In the genomic region with DNA sequence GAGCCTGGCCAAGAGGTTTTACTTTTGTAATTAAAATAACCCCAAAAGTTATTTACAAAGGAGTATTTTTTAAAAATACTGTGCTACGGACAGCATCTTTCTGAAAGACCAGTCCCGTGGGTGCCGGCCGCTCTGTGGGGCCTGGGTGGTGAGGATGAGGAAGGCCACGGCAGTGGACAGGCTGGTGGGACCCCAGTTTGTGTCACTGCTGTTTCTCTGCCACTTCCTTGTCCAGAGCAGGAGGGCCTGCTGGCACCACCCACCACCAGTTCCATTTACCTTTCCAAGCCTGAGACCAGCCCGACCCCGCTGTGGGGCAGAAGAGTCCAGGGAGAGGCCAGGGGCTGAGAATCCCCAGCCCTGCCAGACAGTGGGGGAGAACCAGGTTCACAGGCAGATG, we compare ENCODE assay signal across 19 cellular contexts. TPM values are rescaled to one million over a fixed set of nuclear protein-coding genes. Genes with fewer than 3 reads are reported as not detected.
DNase-seq lines count a peak whose midpoint lies in the region; ATAC-seq and TF ChIP-seq lines count a peak whose summit lies in the region.
"Had no signal": no experiment of that assay in that cellular context is flagged by ENCODE, and none has a peak within 500 bp of the region (broad histone marks: within the 10 kb centered on the region; RNA-seq: fewer than 3 reads in every experiment).

No MANE protein-coding gene starts in this region.

- H3K27me3 ChIP-seq in heart left ventricle (no peaks in the 10 kb centered on the region), right cardiac atrium (ENCODE audit: control insufficient read depth, insufficient read depth) (no peaks in the 10 kb centered on the region), PC-3 (ENCODE audit: low read length) (no peaks in the 10 kb centered on the region)

- H3K36me3 ChIP-seq in heart left ventricle: peaks cover 3 to 92% (median 62%) of the 10 kb centered on the region in 9 donors
- peaks cover 68% of the 10 kb centered on the region for H3K36me3 ChIP-seq in PC-3 (ENCODE audit: low read depth, low read length)

- no peaks in the 10 kb centered on the region for H3K9me2 ChIP-seq in PC-3 (replicated peaks; ENCODE audit: low read length)

- TF ChIP-seq POLR2A in heart left ventricle (IDR thresholded peaks at IDR 0.05): no peak

- no peak overlapping the region for H3K4me2 ChIP-seq in PC-3 (ENCODE audit: low read length)

- H2AFZ ChIP-seq in PC-3 (ENCODE audit: low read length): no peak overlapping the region

- H3K79me2 ChIP-seq in PC-3 (ENCODE audit: low read length): peaks cover 70% of the 10 kb centered on the region

- WGBS in heart left ventricle, 4 donors: 88 to 93% (median 91%) methylated on average over 5 to 7 of the region's 7 CpGs
- 95% methylated on average over 7 of the region's 7 CpGs for WGBS in right cardiac atrium

- H3K4me1 ChIP-seq in heart left ventricle (peaks cover 0 to 62% (median 33%) of the 10 kb centered on the region in 12 donors), right cardiac atrium (ENCODE audit: control insufficient read depth, insufficient read depth, low read length) (peaks cover 8% of the 10 kb centered on the region), PC-3 (ENCODE audit: insufficient read depth, low read length) (peaks cover 24% of the 10 kb centered on the region)

- peaks cover 13% of the 10 kb centered on the region; the same call in 1 of the 2 replicates for H4K20me1 ChIP-seq in PC-3 (ENCODE audit: low read length)

- H3F3A ChIP-seq in PC-3 (ENCODE audit: low read length, unreplicated experiment): peaks cover 5% of the 10 kb centered on the region

- CTCF ChIA-PET in PC-3 (lab: Charles Lee): no interaction called here

- no peak overlapping the region for H3K4me3 ChIP-seq in heart left ventricle
- no peak overlapping the region for H3K4me3 ChIP-seq in right cardiac atrium (ENCODE audit: low read length)
- H3K4me3 ChIP-seq in PC-3 (ENCODE audit: low read length): no peak overlapping the region

- POLR2A ChIA-PET in PC-3 (lab: Charles Lee; ENCODE audit: unreplicated experiment): no interaction called here

- H3K27ac ChIP-seq in heart left ventricle (peak overlapping the region in 10 of 12 donors; percentile 36 to 82 (median 60)), right cardiac atrium (ENCODE audit: low read length) (peak overlapping the region; percentile 46), PC-3 (ENCODE audit: low read length) (no peak overlapping the region)

- ATAC-seq in heart left ventricle: no peak
- ATAC-seq in left cardiac atrium: no peak
- no peak for ATAC-seq in right cardiac atrium
- no peak for ATAC-seq in PC-3
- ATAC-seq in GM21515 (IDR thresholded peaks at IDR 0.05; ENCODE audit: unreplicated experiment): no peak
- ATAC-seq: CD8-positive, alpha-beta T cell had no signal

- no peaks in the 10 kb centered on the region for H3K9me3 ChIP-seq in heart left ventricle
- no peaks in the 10 kb centered on the region for H3K9me3 ChIP-seq in right cardiac atrium (ENCODE audit: control insufficient read depth, low read length)
- H3K9me3 ChIP-seq in PC-3 (ENCODE audit: low read length): no peaks in the 10 kb centered on the region

- TF ChIP-seq CTCF in heart left ventricle (IDR thresholded peaks at IDR 0.05) (no peak), PC-3 (conservative IDR thresholded peaks at IDR 0.05; ENCODE audit: low read depth, low read length) (no peak)

- DNase-seq in heart left ventricle (no peak), left cardiac atrium (no peak), right cardiac atrium (peak in 1 of 3 donors; percentile 35), posterior vena cava (ENCODE audit: low spot score) (peak; percentile 45), PC-3 (no peak), NCI-H2227 (lab: John Stamatoyannopoulos, UW; ENCODE audit: unreplicated experiment) (no peak)
- DNase-seq in stimulated activated CD4-positive, alpha-beta T cell treated with anti-CD3 and anti-CD28 coated beads, Interleukin-12 subunit alpha, Interleukin-12 subunit beta, amount 100 ng/mL, for 4 hours: no peak
- DNase-seq: CD8-positive, alpha-beta T cell; DMS79; HCEC 1CT; NCI-H1417; NCI-H1930; NCI-H2171; NCI-H446 treated with DMSO at 0.1 percent for 48 hours; NCI-H748 treated with DMSO at 0.1 percent for 48 hours; OCI-M1; RPMI8226 had no signal

- intact Hi-C loops in heart left ventricle (cut with DNase I) (no loop called here), left cardiac atrium (cut with DNase I) (no loop called here), right cardiac atrium (cut with DNase I) (no loop called here), posterior vena cava (cut with DNase I) (no loop called here), PC-3 (cut with micrococcal nuclease) (no loop called here)

- no TSS peak for BruUV-seq in PC-3 (replicated peaks; lab: Mats Ljungman, UMichigan)

- no peak overlapping the region for H3K9ac ChIP-seq in PC-3 (ENCODE audit: low read length)

RNA-seq across cellular contexts. Expression of gene ELAVL1, which starts 23.8 kb away (rescaled TPM):
- total RNA-seq in heart left ventricle: 10 to 100 TPM; 31.4 to 62.0 (median 53.4) TPM
- 10 to 100 TPM in 1 of 2 donors, 1 to 10 TPM in 1; 9.8 to 38.9 TPM for polyA plus RNA-seq in heart left ventricle
- 10 to 100 TPM; 51.6 to 68.3 TPM for total RNA-seq in left cardiac atrium
- total RNA-seq in right cardiac atrium: 10 to 100 TPM; 55.4 to 67.5 (median 64.6) TPM
- 28.4 TPM for polyA plus RNA-seq in right cardiac atrium
- total RNA-seq in posterior vena cava: 10 to 100 TPM; 49.9 to 50.7 TPM
- 87.2 and 111 TPM in 2 replicates for total RNA-seq in PC-3 (2014; rRNA removed)

RNA-seq across cellular contexts. Expression of gene TIMM44, which starts 38.2 kb away (rescaled TPM):
- total RNA-seq in heart left ventricle (10 to 100 TPM; 55.9 to 99.9 (median 70.6) TPM), left cardiac atrium (10 to 100 TPM; 70.6 to 73.8 TPM), right cardiac atrium (10 to 100 TPM; 51.1 to 88.9 (median 64.0) TPM), posterior vena cava (10 to 100 TPM; 37.2 to 47.8 TPM), PC-3 (2014; rRNA removed) (191 and 262 TPM in 2 replicates)
- polyA plus RNA-seq in heart left ventricle (100 to 1,000 TPM in 1 of 2 donors, 10 to 100 TPM in 1; 99.6 to 140 TPM), right cardiac atrium (64.6 TPM)

RNA-seq across cellular contexts. Expression of gene CTXN1, which starts 55.7 kb away (rescaled TPM):
- 1 to 10 TPM in 2 of 9 donors, under 1 TPM in 5, not detected in 2; 0.21 to 3.3 (median 0.32) TPM for total RNA-seq in heart left ventricle
- under 1 TPM in 1 of 2 donors, not detected in 1; 0.87 TPM for polyA plus RNA-seq in heart left ventricle
- under 1 TPM; 0.91 to 0.97 TPM for total RNA-seq in left cardiac atrium
- under 1 TPM in 2 of 4 donors, not detected in 2; 0.24 to 0.34 TPM for total RNA-seq in right cardiac atrium
- 0.16 TPM for polyA plus RNA-seq in right cardiac atrium
- 10 to 100 TPM in 1 of 2 donors, 1 to 10 TPM in 1; 5.9 to 11.7 TPM for total RNA-seq in posterior vena cava
- 11.4 and 40.3 TPM in 2 replicates for total RNA-seq in PC-3 (2014; rRNA removed)
- total RNA-seq: CD8-positive, alpha-beta T cell had no signal
- polyA plus RNA-seq: IgD-negative memory B cell had no signal
